In genomic region chr7:21293771-21294170, GRCh38 we compare ENCODE assay signal across 14 cellular contexts.
DNase-seq lines count a peak whose midpoint lies in the region; ATAC-seq and TF ChIP-seq lines count a peak whose summit lies in the region.
"Had no signal": no experiment of that assay in that cellular context is flagged by ENCODE, and none has a peak within 500 bp of the region (broad histone marks: within the 10 kb centered on the region; RNA-seq: fewer than 3 reads in every experiment).

No MANE protein-coding gene starts in this region.

- H3K27me3 ChIP-seq in WERI-Rb-1 (ENCODE audit: insufficient read depth, low read depth, severe bottlenecking): no peaks in the 10 kb centered on the region

- no peaks in the 10 kb centered on the region for H3K36me3 ChIP-seq in WERI-Rb-1

- in situ Hi-C loops in GM13977 (cut with MboI; ENCODE audit: low pct_unique_long_range_greater_than_20kb, low sequenced_read_pairs, unreplicated experiment): no loop called here

- no peaks in the 10 kb centered on the region for H3K9me3 ChIP-seq in WERI-Rb-1 (ENCODE audit: severe bottlenecking)

- no peak overlapping the region for H3K27ac ChIP-seq in WERI-Rb-1

- no peak for DNase-seq in GM13977 (ENCODE audit: low spot score)
- DNase-seq in NCI-H524 treated with DMSO at 0.1 percent for 48 hours (lab: John Stamatoyannopoulos, UW): peak; percentile 93
- DNase-seq in WERI-Rb-1: peak; percentile 73
- DNase-seq in retinal pigment epithelial cell (ENCODE audit: low read depth): peak; percentile 6
- no peak for DNase-seq in cerebellum (ENCODE audit: low spot score)
- DNase-seq: CD4-positive, alpha-beta T cell; HCEC 1CT; MV-4-11; NCI-H1417; NCI-H187 treated with DMSO at 0.1 percent for 48 hours; T-helper 1 cell had no signal

- H3K4me3 ChIP-seq in WERI-Rb-1 (ENCODE audit: low read depth, low read length): no peak overlapping the region
- no peak overlapping the region for H3K4me3 ChIP-seq in retinal pigment epithelial cell (ENCODE audit: low read length)

- TF ChIP-seq CTCF in GM13977 (IDR thresholded peaks at IDR 0.05; ENCODE audit: extremely low read depth, insufficient read depth, missing control alignments) (peak; percentile 19), WERI-Rb-1 (IDR thresholded peaks at IDR 0.05; ENCODE audit: low read depth, low read length) (peak; percentile 62), retinal pigment epithelial cell (conservative IDR thresholded peaks at IDR 0.05; ENCODE audit: low read depth, low read length) (no peak)

- ATAC-seq in HG03139 (IDR thresholded peaks at IDR 0.05; ENCODE audit: unreplicated experiment) (no peak), GM21390 (IDR thresholded peaks at IDR 0.05; ENCODE audit: unreplicated experiment) (no peak)
- ATAC-seq: SK-N-SH treated with all-trans-retinoic acid at 6 μM for 48 hours had no signal

Comparison
In these comparisons a context has a peak if more than half of its experiments do, and no peak if none do; other contexts are left out.
1. DNase-seq: peak in NCI-H524 treated with DMSO at 0.1 percent for 48 hours (single experiment), WERI-Rb-1 (single experiment) and retinal pigment epithelial cell (single experiment); none in GM13977 (single experiment) and cerebellum (single experiment).